In genomic region chr10:103967433-103968142, GRCh38 we compare ENCODE assay signal across 8 cellular contexts. TPM values are rescaled to one million over a fixed set of nuclear protein-coding genes. Genes with fewer than 3 reads are reported as not detected.
DNase-seq lines count a peak whose midpoint lies in the region; ATAC-seq and TF ChIP-seq lines count a peak whose summit lies in the region.

No MANE protein-coding gene starts in this region.

- TF ChIP-seq POLR2A in right lobe of liver (IDR thresholded peaks at IDR 0.05) = no peak
- TF ChIP-seq POLR2A in suprapubic skin (IDR thresholded peaks at IDR 0.05) = no peak

- no peak overlapping the region for H3K27ac ChIP-seq in SK-N-MC
- peak overlapping the region; percentile 91 to 94 (median 94) for H3K27ac ChIP-seq in right lobe of liver
- H3K27ac ChIP-seq in suprapubic skin = peak overlapping the region; percentile 100

- no peaks in the 10 kb centered on the region for H3K27me3 ChIP-seq in right lobe of liver
- no peaks in the 10 kb centered on the region for H3K27me3 ChIP-seq in suprapubic skin

- intact Hi-C loops in dendritic cell treated with granulocyte-macrophage colony-stimulating factor and Interleukin-4, amounts not matched to agents 40 ng/mL and 50 ng/mL, for 4 days (cut with micrococcal nuclease) = loop anchor here (2.0 to 5.0 kb wide), 3 partner anchors 49 to 155 kb away; partner anchors contain the start of genes SFR1 and STN1
- intact Hi-C loops in right lobe of liver (cut with DNase I) = no loop called here

- peak overlapping the region; percentile 85 for H3K27ac Mint-ChIP-seq in dendritic cell treated with granulocyte-macrophage colony-stimulating factor and Interleukin-4, amounts not matched to agents 40 ng/mL and 50 ng/mL, for 4 days

- ATAC-seq in GM19438 (IDR thresholded peaks at IDR 0.05; ENCODE audit: low read depth, unreplicated experiment) (peak; percentile 36), HG03442 (IDR thresholded peaks at IDR 0.05; ENCODE audit: unreplicated experiment) (peak; percentile 41), right lobe of liver (peak; percentile 41 to 58 (median 53))

- peak overlapping the region; percentile 78 for H3K9ac ChIP-seq in SK-N-MC (ENCODE audit: insufficient read length)

- no peaks in the 10 kb centered on the region for H3K36me3 ChIP-seq in SK-N-MC (ENCODE audit: insufficient read depth, low read length)
- H3K36me3 ChIP-seq in right lobe of liver = no peaks in the 10 kb centered on the region
- no peaks in the 10 kb centered on the region for H3K36me3 ChIP-seq in suprapubic skin

- TF ChIP-seq EP300 in suprapubic skin (IDR thresholded peaks at IDR 0.05) = no peak

- H3K9me3 ChIP-seq in SK-N-MC (ENCODE audit: low read depth, low read length) (no peaks in the 10 kb centered on the region), right lobe of liver (no peaks in the 10 kb centered on the region), suprapubic skin (no peaks in the 10 kb centered on the region)

- peaks cover 19% of the 10 kb centered on the region for H3K36me3 Mint-ChIP-seq in dendritic cell treated with granulocyte-macrophage colony-stimulating factor and Interleukin-4, amounts not matched to agents 40 ng/mL and 50 ng/mL, for 4 days (ENCODE audit: low read depth)

- H3K4me3 Mint-ChIP-seq in dendritic cell treated with granulocyte-macrophage colony-stimulating factor and Interleukin-4, amounts not matched to agents 40 ng/mL and 50 ng/mL, for 4 days = peak overlapping the region; percentile 97

- DNase-seq in EL (peak; percentile 35), SK-N-MC (ENCODE audit: low read depth, low spot score) (no peak), right lobe of liver (no peak), suprapubic skin (ENCODE audit: low spot score in 2 of 2) (no peak), NCI-H1694 treated with DMSO at 0.1 percent for 48 hours (lab: John Stamatoyannopoulos, UW) (no peak)

- TF ChIP-seq CTCF in right lobe of liver (IDR thresholded peaks at IDR 0.05) (no peak), suprapubic skin (IDR thresholded peaks at IDR 0.05) (no peak)

- H3K4me3 ChIP-seq in SK-N-MC (peak overlapping the region; percentile 91), right lobe of liver (peak overlapping the region; percentile 81 to 84 (median 82)), suprapubic skin (peak overlapping the region; percentile 97)

- no peaks in the 10 kb centered on the region for H3K27me3 Mint-ChIP-seq in dendritic cell treated with granulocyte-macrophage colony-stimulating factor and Interleukin-4, amounts not matched to agents 40 ng/mL and 50 ng/mL, for 4 days

- H3K4me1 ChIP-seq in right lobe of liver = peaks cover 0 to 19% (median 0%) of the 10 kb centered on the region in 4 donors
- H3K4me1 ChIP-seq in suprapubic skin = peaks cover 43% of the 10 kb centered on the region

- peaks cover 34% of the 10 kb centered on the region for H3K4me1 Mint-ChIP-seq in dendritic cell treated with granulocyte-macrophage colony-stimulating factor and Interleukin-4, amounts not matched to agents 40 ng/mL and 50 ng/mL, for 4 days (ENCODE audit: low read depth)

- no peaks in the 10 kb centered on the region for H3K9me3 Mint-ChIP-seq in dendritic cell treated with granulocyte-macrophage colony-stimulating factor and Interleukin-4, amounts not matched to agents 40 ng/mL and 50 ng/mL, for 4 days

- 0% methylated on average over 18 of the region's 58 CpGs for WGBS in right lobe of liver (ENCODE audit: insufficient coverage, low coverage, low lambda C conversion rate, missing lambda C conversion rate)
- 0% methylated on average over 22 of the region's 58 CpGs for WGBS in suprapubic skin

RNA-seq across cellular contexts. Expression of gene SLK, which starts 0.6 kb away (rescaled TPM):
- total RNA-seq in right lobe of liver = 10 to 100 TPM in 5 of 6 experiments, 1 to 10 TPM in 1; 7.9 to 16.3 (median 13.0) TPM
- 10 to 100 TPM; 38.1 to 81.4 (median 56.3) TPM for total RNA-seq in suprapubic skin

RNA-seq across cellular contexts. Expression of gene STN1, which starts 49.6 kb away (rescaled TPM):
- total RNA-seq in right lobe of liver (10 to 100 TPM in 2 of 6 experiments, 1 to 10 TPM in 4; 6.1 to 13.3 (median 6.6) TPM), suprapubic skin (10 to 100 TPM; 13.8 to 24.8 (median 22.9) TPM)
